ENCODE assay signal across 13 cellular contexts in genomic region chr15:35496585-35496984, GRCh38. TPM values are rescaled to one million over a fixed set of nuclear protein-coding genes. Genes with fewer than 3 reads are reported as not detected.
DNase-seq lines count a peak whose midpoint lies in the region; ATAC-seq and TF ChIP-seq lines count a peak whose summit lies in the region.
"Had no signal": no experiment of that assay in that cellular context is flagged by ENCODE, and none has a peak within 500 bp of the region (broad histone marks: within the 10 kb centered on the region; RNA-seq: fewer than 3 reads in every experiment).

No MANE protein-coding gene starts in this region.

- H3K27ac Mint-ChIP-seq in T-helper 2 cell treated with Interferon-gamma antibody and Interleukin-4, amounts not matched to agents 5 μg/mL and 100 μg/mL, for 36 hours = no peak overlapping the region

- H3K27me3 Mint-ChIP-seq in T-helper 2 cell treated with Interferon-gamma antibody and Interleukin-4, amounts not matched to agents 5 μg/mL and 100 μg/mL, for 36 hours (ENCODE audit: low read depth) = no peaks in the 10 kb centered on the region

- no peak for TF ChIP-seq CTCF in GM10266 (IDR thresholded peaks at IDR 0.05; ENCODE audit: control insufficient read depth, insufficient read depth, low read depth, missing control alignments)
- TF ChIP-seq CTCF in thyroid gland (IDR thresholded peaks at IDR 0.05) = no peak

- peak; percentile 10 for DNase-seq in GM10266 (ENCODE audit: extremely low spot score)
- peak; percentile 51 for DNase-seq in MV-4-11 (lab: John Stamatoyannopoulos, UW)
- DNase-seq in thyroid gland = no peak
- no peak for DNase-seq in Right ventricle myocardium inferior (ENCODE audit: missing footprints)
- no peak for DNase-seq in HAP-1 (ENCODE audit: low spot score in 2 of 2)
- DNase-seq in T-helper 2 cell treated with Interferon-gamma antibody and Interleukin-4, amounts not matched to agents 5 μg/mL and 100 μg/mL, for 36 hours (ENCODE audit: low spot score) = no peak
- DNase-seq: C1 segment of cervical spinal cord; central memory CD4-positive, alpha-beta T cell; NCI-H1436 treated with DMSO at 0.1 percent for 48 hours; stimulated activated CD4-positive, alpha-beta T cell treated with anti-CD3 and anti-CD28 coated beads, Interleukin-4, amount 100 ng/mL, for 1 hour had no signal

- no peaks in the 10 kb centered on the region for H3K27me3 ChIP-seq in thyroid gland
- H3K27me3 ChIP-seq in HAP-1 (ENCODE audit: low read depth) = no peaks in the 10 kb centered on the region

- H3K9me3 ChIP-seq in thyroid gland = no peaks in the 10 kb centered on the region
- H3K9me3 ChIP-seq in HAP-1 = no peaks in the 10 kb centered on the region

- H3K4me1 ChIP-seq in thyroid gland (no peaks in the 10 kb centered on the region), HAP-1 (peaks cover 19% of the 10 kb centered on the region)

- peak; percentile 100 for ATAC-seq in GM19397 (IDR thresholded peaks at IDR 0.05; ENCODE audit: unreplicated experiment)
- ATAC-seq in HG02943 (IDR thresholded peaks at IDR 0.05; ENCODE audit: low read depth, unreplicated experiment) = peak; percentile 99
- no peak for ATAC-seq in Right ventricle myocardium inferior

- TF ChIP-seq POLR2A in thyroid gland (IDR thresholded peaks at IDR 0.05) = no peak

- H3K4me3 ChIP-seq in thyroid gland (replicated peaks in 1 of 3) (no peak overlapping the region), HAP-1 (no peak overlapping the region)
- H3K4me3 ChIP-seq: SK-N-MC had no signal

- no peak overlapping the region for H3K4me3 Mint-ChIP-seq in T-helper 2 cell treated with Interferon-gamma antibody and Interleukin-4, amounts not matched to agents 5 μg/mL and 100 μg/mL, for 36 hours

- no peaks in the 10 kb centered on the region for H3K9me3 Mint-ChIP-seq in T-helper 2 cell treated with Interferon-gamma antibody and Interleukin-4, amounts not matched to agents 5 μg/mL and 100 μg/mL, for 36 hours

- intact Hi-C loops in thyroid gland (cut with DNase I) = no loop called here
- intact Hi-C loops in Right ventricle myocardium inferior (cut with DNase I) = no loop called here

- H3K27ac ChIP-seq in thyroid gland = no peak overlapping the region
- H3K27ac ChIP-seq: SK-N-MC had no signal

- H3K36me3 Mint-ChIP-seq in T-helper 2 cell treated with Interferon-gamma antibody and Interleukin-4, amounts not matched to agents 5 μg/mL and 100 μg/mL, for 36 hours (ENCODE audit: low read depth) = no peaks in the 10 kb centered on the region

- H3K4me1 Mint-ChIP-seq in T-helper 2 cell treated with Interferon-gamma antibody and Interleukin-4, amounts not matched to agents 5 μg/mL and 100 μg/mL, for 36 hours (ENCODE audit: low read depth) = peaks cover 3% of the 10 kb centered on the region

- H3K36me3 ChIP-seq in thyroid gland (no peaks in the 10 kb centered on the region), HAP-1 (replicated peaks) (no peaks in the 10 kb centered on the region)

- in situ Hi-C loops in HAP-1 (cut with MboI; ENCODE audit: low sequenced_read_pairs) = no loop called here

RNA-seq across cellular contexts. Expression of gene DPH6, which starts 49.4 kb away (rescaled TPM):
- total RNA-seq in thyroid gland (10 to 100 TPM; 30.6 to 49.0 (median 36.8) TPM), Right ventricle myocardium inferior (14.1 TPM)

Comparison
In these comparisons a context has a peak if more than half of its experiments do, and no peak if none do; other contexts are left out.
1. DNase-seq: peak in GM10266 (single experiment) and MV-4-11 (single experiment); none in thyroid gland (0 of 2), Right ventricle myocardium inferior (single experiment), HAP-1 (0 of 2) and T-helper 2 cell treated with Interferon-gamma antibody and Interleukin-4, amounts not matched to agents 5 μg/mL and 100 μg/mL, for 36 hours (single experiment).